7 cellular contexts compared by ENCODE assay signal in the genomic region with DNA sequence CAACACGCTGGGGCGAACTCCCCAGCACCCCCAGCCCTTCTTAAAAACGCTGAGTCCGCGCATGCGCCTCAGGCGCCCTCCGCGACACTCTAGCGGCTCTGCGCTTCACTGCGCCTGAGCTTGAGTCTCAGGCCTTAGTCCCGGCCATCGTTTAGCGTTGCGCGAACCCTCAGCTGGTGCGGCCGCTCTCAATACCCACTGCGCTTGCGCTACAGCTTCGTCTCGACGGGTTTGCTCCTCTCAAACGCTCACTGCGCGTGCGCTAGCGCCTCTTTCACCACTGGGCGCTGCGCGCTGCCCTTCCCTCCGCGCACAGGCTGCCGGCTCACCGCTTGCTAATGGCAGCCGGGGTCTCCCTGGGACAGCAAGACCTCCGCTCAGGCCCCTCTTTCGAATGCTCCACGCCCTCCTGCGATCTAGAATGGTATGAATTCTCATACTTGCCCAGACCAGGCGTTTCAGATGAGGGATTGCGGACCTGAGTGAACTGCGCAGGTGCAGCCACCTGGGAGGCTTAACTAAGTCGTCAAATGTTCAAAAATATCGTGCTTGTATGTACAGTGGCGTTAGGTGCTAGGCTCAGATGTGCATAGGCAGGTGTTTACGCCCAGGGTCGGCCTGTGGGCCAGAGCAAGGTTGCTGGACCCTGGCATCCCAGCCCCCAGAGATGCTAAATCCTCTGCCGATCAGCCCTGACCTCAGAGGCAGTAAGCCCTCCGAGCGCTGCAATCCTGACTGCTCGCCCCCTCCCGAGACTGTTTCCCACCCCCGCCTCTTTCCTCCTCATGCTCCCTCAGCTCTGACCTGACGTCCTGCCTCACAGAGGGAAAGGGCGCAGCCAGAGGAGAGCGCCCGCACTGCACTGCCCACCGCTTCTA. TPM values are rescaled to one million over a fixed set of nuclear protein-coding genes. Genes with fewer than 3 reads are reported as not detected.
DNase-seq lines count a peak whose midpoint lies in the region; ATAC-seq, FAIRE-seq and TF ChIP-seq lines count a peak whose summit lies in the region.

TSS of gene SLC2A11 (plus strand) at position 270 of the 878 bp plus-strand sequence. CDS start at position 395, 125 bp downstream.

- peak within 1 kb of the TSS; percentile 86 for H2AFZ ChIP-seq in hepatocyte

- WGBS in hepatocyte (ENCODE audit: low lambda C conversion rate, missing lambda C conversion rate), result 1% methylated on average over 57 of the region's 60 CpGs

- ATAC-seq in HG02973 (IDR thresholded peaks at IDR 0.05; ENCODE audit: unreplicated experiment), result peak; percentile 86

- DNase-seq in GM18507 (ENCODE audit: extremely low spot score, insufficient read length, low read depth) (peak; percentile 95), NCI-H2029 (lab: John Stamatoyannopoulos, UW) (peak; percentile 97), T-helper 9 cell (peak; percentile 87), astrocyte of the hippocampus (ENCODE audit: low read depth, low spot score) (peak; percentile 99), hepatocyte (ENCODE audit: low spot score) (peak; percentile 100), renal cortical epithelial cell (ENCODE audit: low read depth) (peak; percentile 94)

- H3K9me3 ChIP-seq in hepatocyte (ENCODE audit: low read depth), result no peaks in the 10 kb centered on the region

- H4K20me1 ChIP-seq in hepatocyte (ENCODE audit: insufficient read depth, poor library complexity, severe bottlenecking), result no peaks in the 10 kb centered on the region

- peak; percentile 99 for FAIRE-seq in GM18507 (lab: Jason Lieb, UNC)

- peak within 1 kb of the TSS; percentile 91 for H3K27ac ChIP-seq in hepatocyte

- H3K4me2 ChIP-seq in hepatocyte, result peak within 1 kb of the TSS; percentile 97

- H3K27me3 ChIP-seq in hepatocyte, result no peaks in the 10 kb centered on the region

- peak within 1 kb of the TSS; percentile 87 for H3K4me3 ChIP-seq in hepatocyte

- TF ChIP-seq CTCF in hepatocyte (IDR thresholded peaks at IDR 0.05; ENCODE audit: poor library complexity), result peak; percentile 21

- H3K9me2 ChIP-seq in hepatocyte (replicated peaks; ENCODE audit: insufficient read depth), result no peaks in the 10 kb centered on the region

- peaks cover 11% of the 10 kb centered on the region for H3K4me1 ChIP-seq in hepatocyte (ENCODE audit: insufficient read depth)

- H3K79me2 ChIP-seq in hepatocyte, result peaks cover 18% of the 10 kb centered on the region

- no peaks in the 10 kb centered on the region for H3K36me3 ChIP-seq in hepatocyte (replicated peaks; ENCODE audit: insufficient read depth, low read depth)

RNA-seq across cellular contexts. Expression of gene SLC2A11, which starts in this region (rescaled TPM):
- total RNA-seq in hepatocyte (11.6 and 15.0 TPM in 2 replicates), renal cortical epithelial cell (18.2 and 22.8 TPM in 2 replicates)
- polyA plus RNA-seq in hepatocyte, result 15.0 and 20.9 TPM in 2 replicates

Comparison
In these comparisons a context has a peak if more than half of its experiments do, and no peak if none do; other contexts are left out.
1. Peak in every context shown above with its lines: DNase-seq, ATAC-seq, H3K4me3 ChIP-seq and H3K27ac ChIP-seq.